ENCODE assay signal across 1 cellular context in genomic region chr5:35617435-35618296, GRCh38.
TF ChIP-seq lines count a peak whose summit lies in the region.

Gene SPEF2, plus strand, starts transcription at chr5:35617863. Its CDS starts 135 bp downstream, at chr5:35617998.

TF ChIP-seq in WTC11, 78 proteins besides CTCF, POLR2A, EP300 and RAD21 (continued from another document):
- TF ChIP-seq FOXP4 (CRISPR knock-in tag; IDR thresholded peaks at IDR 0.05) (no peak), ZNF232 (CRISPR knock-in tag; IDR thresholded peaks at IDR 0.05) (no peak), KAT7 (CRISPR knock-in tag; IDR thresholded peaks at IDR 0.05; ENCODE audit: borderline replicate concordance) (no peak), SMAD4 (CRISPR knock-in tag; IDR thresholded peaks at IDR 0.05) (no peak), GABPB1 (CRISPR knock-in tag; IDR thresholded peaks at IDR 0.05) (no peak), SOX15 (CRISPR knock-in tag; IDR thresholded peaks at IDR 0.05) (no peak), ZNF423 (CRISPR knock-in tag; IDR thresholded peaks at IDR 0.05) (peak; percentile 88), SP1 (CRISPR knock-in tag; conservative IDR thresholded peaks at IDR 0.05) (0 out of 2 replicates have a peak, but pooled peaks have one; percentile 48), IRF1 (CRISPR knock-in tag; IDR thresholded peaks at IDR 0.05) (no peak), ARID4B (CRISPR knock-in tag; IDR thresholded peaks at IDR 0.05; ENCODE audit: borderline replicate concordance) (peak; percentile 75; the same call in 1 of the 2 replicates), ZNF671 (CRISPR knock-in tag; IDR thresholded peaks at IDR 0.05) (no peak), ZNF138 (CRISPR knock-in tag; conservative IDR thresholded peaks at IDR 0.05) (0 out of 2 replicates have a peak, but pooled peaks have one; percentile 31)
